In genomic region chr1:236063551-236063918, GRCh38 we compare ENCODE assay signal across 9 cellular contexts. TPM values are rescaled to one million over a fixed set of nuclear protein-coding genes. Genes with fewer than 3 reads are reported as not detected.
DNase-seq lines count a peak whose midpoint lies in the region; ATAC-seq and TF ChIP-seq lines count a peak whose summit lies in the region.
"Had no signal": no experiment of that assay in that cellular context is flagged by ENCODE, and none has a peak within 500 bp of the region (broad histone marks: within the 10 kb centered on the region; RNA-seq: fewer than 3 reads in every experiment).

No MANE protein-coding gene starts in this region.

- H3K4me1 Mint-ChIP-seq in CD4-positive, CD25-positive, alpha-beta regulatory T cell = peaks cover 5 to 29% (median 22%) of the 10 kb centered on the region in 4 donors

- H3K79me2 ChIP-seq in osteoblast (ENCODE audit: insufficient read depth, low read length) = peaks cover 11% of the 10 kb centered on the region

- H4K20me1 ChIP-seq in osteoblast (ENCODE audit: insufficient read depth, low read length) = no peaks in the 10 kb centered on the region

- H3K4me3 ChIP-seq in CD4-positive, CD25-positive, alpha-beta regulatory T cell (ENCODE audit: low read depth, low read length) = no peak overlapping the region
- H3K4me3 ChIP-seq in SJCRH30 = peak overlapping the region; percentile 64
- H3K4me3 ChIP-seq in fibroblast of the aortic adventitia (ENCODE audit: low read depth, low read length) = peak overlapping the region; percentile 85
- H3K4me3 ChIP-seq in osteoblast (ENCODE audit: insufficient read depth, low read length) = peak overlapping the region; percentile 80

- TF ChIP-seq CTCF in fibroblast of the aortic adventitia (IDR thresholded peaks at IDR 0.05; ENCODE audit: insufficient read depth, low read length) (no peak), osteoblast (IDR thresholded peaks at IDR 0.05; ENCODE audit: extremely low read depth, low read depth, low read length) (no peak)

- H3K4me2 ChIP-seq in osteoblast (ENCODE audit: insufficient read depth, low read length) = peak overlapping the region; percentile 93

- H3K4me3 Mint-ChIP-seq in CD4-positive, CD25-positive, alpha-beta regulatory T cell = peak overlapping the region in 3 of 4 donors; percentile 40 to 76 (median 74)

- H2AFZ ChIP-seq in osteoblast (ENCODE audit: low read length) = peak overlapping the region; percentile 96

- peaks cover 3% of the 10 kb centered on the region for H3K36me3 Mint-ChIP-seq in CD4-positive, CD25-positive, alpha-beta regulatory T cell

- H3K27me3 ChIP-seq in CD4-positive, CD25-positive, alpha-beta regulatory T cell (ENCODE audit: control insufficient read depth, insufficient read depth, low read length) = peaks cover 11% of the 10 kb centered on the region
- H3K27me3 ChIP-seq in SJCRH30 (no peaks in the 10 kb centered on the region), osteoblast (ENCODE audit: insufficient read depth, low read length) (peaks cover 4% of the 10 kb centered on the region)

- H3K36me3 ChIP-seq in CD4-positive, CD25-positive, alpha-beta regulatory T cell (ENCODE audit: control insufficient read depth, insufficient read depth, low read length) = no peaks in the 10 kb centered on the region
- H3K36me3 ChIP-seq in SJCRH30 = no peaks in the 10 kb centered on the region
- H3K36me3 ChIP-seq in osteoblast (ENCODE audit: insufficient read depth, low read length) = no peaks in the 10 kb centered on the region

- H3K27me3 Mint-ChIP-seq in CD4-positive, CD25-positive, alpha-beta regulatory T cell = peaks cover 69% of the 10 kb centered on the region

- H3K9me3 ChIP-seq in CD4-positive, CD25-positive, alpha-beta regulatory T cell (ENCODE audit: control insufficient read depth in 2 of 2, low read length in 2 of 2) = no peaks in the 10 kb centered on the region
- no peaks in the 10 kb centered on the region for H3K9me3 ChIP-seq in SJCRH30 (replicated peaks)
- H3K9me3 ChIP-seq in osteoblast (ENCODE audit: low read depth, low read length) = no peaks in the 10 kb centered on the region

- no peak for ATAC-seq in CD4-positive, CD25-positive, alpha-beta regulatory T cell (ENCODE audit: low read depth in 2 of 2)
- ATAC-seq: HCT116 had no signal

- H3K9me3 Mint-ChIP-seq in CD4-positive, CD25-positive, alpha-beta regulatory T cell = peaks cover 0 to 1% (median 0%) of the 10 kb centered on the region in 7 donors

- H3K4me1 ChIP-seq in CD4-positive, CD25-positive, alpha-beta regulatory T cell (ENCODE audit: control insufficient read depth, insufficient read depth, low read length, poor library complexity, severe bottlenecking) = peaks cover 25% of the 10 kb centered on the region
- H3K4me1 ChIP-seq in SJCRH30 = peaks cover 7% of the 10 kb centered on the region
- peaks cover 12% of the 10 kb centered on the region for H3K4me1 ChIP-seq in osteoblast (ENCODE audit: insufficient read depth, low read length)

- no peak for DNase-seq in CD4-positive, CD25-positive, alpha-beta regulatory T cell
- DNase-seq in SJCRH30 (no peak), fibroblast of the aortic adventitia (ENCODE audit: low read depth) (no peak), osteoblast (ENCODE audit: insufficient read length, low spot score, missing footprints) (no peak), NCI-H526 treated with DMSO at 0.1 percent for 48 hours (lab: John Stamatoyannopoulos, UW) (no peak), T1000 (lab: John Stamatoyannopoulos, UW) (no peak), NAMALWA (ENCODE audit: low spot score) (no peak)
- no peak for DNase-seq in effector CD8-positive, alpha-beta T cell (lab: John Stamatoyannopoulos, UW)

- no peak overlapping the region for H3K27ac ChIP-seq in CD4-positive, CD25-positive, alpha-beta regulatory T cell (ENCODE audit: insufficient read depth, low read length, poor library complexity, severe bottlenecking)
- H3K27ac ChIP-seq in SJCRH30 = peak overlapping the region; percentile 51; the same call in 1 of the 2 replicates
- H3K27ac ChIP-seq in osteoblast (ENCODE audit: low read depth, low read length) = peak overlapping the region; percentile 66

- no peak overlapping the region for H3K27ac Mint-ChIP-seq in CD4-positive, CD25-positive, alpha-beta regulatory T cell

RNA-seq across cellular contexts. Expression of gene NID1, which starts 1.4 kb away (rescaled TPM):
- total RNA-seq in CD4-positive, CD25-positive, alpha-beta regulatory T cell = 0.10 TPM
- polyA plus RNA-seq in CD4-positive, CD25-positive, alpha-beta regulatory T cell = not detected
- 27.4 and 29.6 TPM in 2 replicates for total RNA-seq in SJCRH30 (2014; rRNA removed; shearing (Covaris generic))
- total RNA-seq in fibroblast of the aortic adventitia (ENCODE audit: low replicate concordance) = 26.7 and 68.1 TPM in 2 replicates
- total RNA-seq in osteoblast = 40.2 and 46.3 TPM in 2 replicates

Comparison
In these comparisons a context has a peak if more than half of its experiments do, and no peak if none do; other contexts are left out.
1. RNA of gene NID1, which starts 1.4 kb away (total RNA-seq): 26.7 to 68.1 TPM in fibroblast of the aortic adventitia, 40.2 to 46.3 TPM in osteoblast and 27.4 to 29.6 TPM in SJCRH30; 0.10 TPM in CD4-positive, CD25-positive, alpha-beta regulatory T cell (single experiment); every median in the first group is over 10 times any median in the second.